In the genomic region with DNA sequence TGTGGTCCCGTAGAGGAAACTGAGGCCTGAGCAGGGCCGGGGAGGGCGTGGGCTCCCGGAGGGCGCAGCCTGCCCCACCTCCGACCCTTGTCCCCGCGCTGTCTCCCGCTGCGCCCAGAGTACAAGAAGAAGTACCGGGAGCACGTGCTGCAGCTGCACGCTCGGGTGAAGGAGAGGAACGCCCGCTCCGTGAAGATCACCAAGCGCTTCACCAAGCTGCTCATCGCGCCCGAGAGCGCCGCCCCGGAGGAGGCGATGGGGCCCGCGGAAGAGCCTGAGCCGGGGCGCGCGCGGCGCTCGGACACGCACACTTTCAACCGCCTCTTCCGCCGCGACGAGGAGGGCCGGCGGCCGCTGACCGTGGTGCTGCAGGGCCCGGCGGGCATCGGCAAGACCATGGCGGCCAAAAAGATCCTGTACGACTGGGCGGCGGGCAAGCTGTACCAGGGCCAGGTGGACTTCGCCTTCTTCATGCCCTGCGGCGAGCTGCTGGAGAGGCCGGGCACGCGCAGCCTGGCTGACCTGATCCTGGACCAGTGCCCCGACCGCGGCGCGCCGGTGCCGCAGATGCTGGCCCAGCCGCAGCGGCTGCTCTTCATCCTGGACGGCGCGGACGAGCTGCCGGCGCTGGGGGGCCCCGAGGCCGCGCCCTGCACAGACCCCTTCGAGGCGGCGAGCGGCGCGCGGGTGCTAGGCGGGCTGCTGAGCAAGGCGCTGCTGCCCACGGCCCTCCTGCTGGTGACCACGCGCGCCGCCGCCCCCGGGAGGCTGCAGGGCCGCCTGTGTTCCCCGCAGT, we compare ENCODE assay signal across 8 cellular contexts. TPM values are rescaled to one million over a fixed set of nuclear protein-coding genes. Genes with fewer than 3 reads are reported as not detected.
A peak's percentile ranks its signal among the peaks of the same experiment; 100 is the strongest.
DNase-seq lines count a peak whose midpoint lies in the region; ATAC-seq, FAIRE-seq and TF ChIP-seq lines count a peak whose summit lies in the region.

No MANE protein-coding gene starts in this region.

- H3K36me3 ChIP-seq in astrocyte (ENCODE audit: insufficient read depth, low read length) (no peaks in the 10 kb centered on the region), liver (ENCODE audit: control insufficient read depth in 4 of 4, insufficient read depth in 3 of 4, low read depth in 1 of 4, low read length in 3 of 4) (no peaks in the 10 kb centered on the region), upper lobe of right lung (no peaks in the 10 kb centered on the region)

- H3K4me1 ChIP-seq in astrocyte (ENCODE audit: insufficient read depth, low read length) = no peaks in the 10 kb centered on the region
- H3K4me1 ChIP-seq in liver (ENCODE audit: control insufficient read depth in 4 of 4, insufficient read depth in 4 of 4, low read length in 3 of 4) = peaks cover 12 to 43% (median 30%) of the 10 kb centered on the region in 4 donors
- peaks cover 30% of the 10 kb centered on the region for H3K4me1 ChIP-seq in upper lobe of right lung

- no peak for FAIRE-seq in astrocyte (lab: Jason Lieb, UNC)

- intact Hi-C loops in CD14-positive monocyte (cut with micrococcal nuclease) (no loop called here), upper lobe of right lung (cut with DNase I) (no loop called here)

- H3K27me3 ChIP-seq in astrocyte (ENCODE audit: insufficient read depth, low read length) (peaks cover 52% of the 10 kb centered on the region), liver (ENCODE audit: control insufficient read depth in 4 of 4, insufficient read depth in 4 of 4, low read length in 3 of 4) (no peaks in the 10 kb centered on the region), upper lobe of right lung (peaks cover 72% of the 10 kb centered on the region)

- no peak overlapping the region for H3K9ac ChIP-seq in astrocyte (ENCODE audit: low read length)
- peak overlapping the region in 1 of 2 donors; percentile 52 for H3K9ac ChIP-seq in liver (ENCODE audit: low read depth in 1 of 2, low read length in 2 of 2)

- no peaks in the 10 kb centered on the region for H4K20me1 ChIP-seq in astrocyte (ENCODE audit: insufficient read depth, low read length)

- DNase-seq in CD14-positive monocyte (ENCODE audit: low spot score) = peak; percentile 43
- DNase-seq in NCI-H2196 (lab: John Stamatoyannopoulos, UW; ENCODE audit: unreplicated experiment) = peak; percentile 64
- peak; percentile 16 for DNase-seq in astrocyte (ENCODE audit: low read depth)
- DNase-seq in upper lobe of right lung = peak; percentile 67
- no peak for DNase-seq in HuH-7.5 (ENCODE audit: low spot score)
- DNase-seq in NCI-H1048 (lab: John Stamatoyannopoulos, UW) = no peak

- peaks cover 30% of the 10 kb centered on the region for H3K4me1 Mint-ChIP-seq in CD14-positive monocyte
- no peaks in the 10 kb centered on the region for H3K4me1 Mint-ChIP-seq in astrocyte (ENCODE audit: low read depth, unreplicated experiment)

- H3K4me3 ChIP-seq in astrocyte (ENCODE audit: insufficient read depth, low read depth, low read length) (no peak overlapping the region), liver (ENCODE audit: low read depth in 1 of 3, low read length in 3 of 3) (peak overlapping the region; percentile 56 to 65 (median 61)), upper lobe of right lung (peak overlapping the region; percentile 35)

- TF ChIP-seq CTCF in CD14-positive monocyte (IDR thresholded peaks at IDR 0.05) (no peak), astrocyte (IDR thresholded peaks at IDR 0.05; ENCODE audit: insufficient read depth, low read depth, low read length) (no peak), liver (IDR thresholded peaks at IDR 0.05; ENCODE audit: low read depth, low read length, missing input control) (no peak), upper lobe of right lung (IDR thresholded peaks at IDR 0.05) (no peak)

- H3K4me2 ChIP-seq in astrocyte (ENCODE audit: low read length) = peak overlapping the region; percentile 30

- H3K36me3 Mint-ChIP-seq in CD14-positive monocyte (peaks cover 14 to 16% of the 10 kb centered on the region in 2 donors), astrocyte (ENCODE audit: low read depth, unreplicated experiment) (peaks cover 9% of the 10 kb centered on the region)

- H3K9me3 Mint-ChIP-seq in CD14-positive monocyte (peaks cover 0 to 27% (median 18%) of the 10 kb centered on the region in 7 donors), astrocyte (ENCODE audit: unreplicated experiment) (peaks cover 22% of the 10 kb centered on the region)

- H3K27ac ChIP-seq in astrocyte (ENCODE audit: low read depth, low read length) (no peak overlapping the region), liver (ENCODE audit: low read depth in 1 of 2, low read length in 2 of 2) (peak overlapping the region; percentile 68 to 72), upper lobe of right lung (no peak overlapping the region)

- 4% methylated on average over 93 of the region's 93 CpGs for WGBS in liver

- H3K27me3 Mint-ChIP-seq in CD14-positive monocyte (ENCODE audit: low read depth in 3 of 3) = peaks cover 52 to 75% (median 55%) of the 10 kb centered on the region in 3 donors
- H3K27me3 Mint-ChIP-seq in astrocyte (ENCODE audit: low read depth, unreplicated experiment) = peaks cover 41% of the 10 kb centered on the region

- ATAC-seq in upper lobe of right lung = peak; percentile 33
- ATAC-seq in GM21576 (IDR thresholded peaks at IDR 0.05; ENCODE audit: unreplicated experiment) = no peak

- no peaks in the 10 kb centered on the region for H3K9me3 ChIP-seq in astrocyte (ENCODE audit: insufficient read depth, low read depth, low read length)
- H3K9me3 ChIP-seq in liver (ENCODE audit: control insufficient read depth in 4 of 4, low read length in 3 of 4) = no peaks in the 10 kb centered on the region
- H3K9me3 ChIP-seq in upper lobe of right lung = no peaks in the 10 kb centered on the region

- H3K27ac Mint-ChIP-seq in CD14-positive monocyte (peak overlapping the region in 1 of 7 donors; percentile 54), astrocyte (ENCODE audit: unreplicated experiment) (no peak overlapping the region)

- no peak overlapping the region for H2AFZ ChIP-seq in astrocyte (ENCODE audit: low read depth, low read length)

- H3K4me3 Mint-ChIP-seq in CD14-positive monocyte (peak overlapping the region; percentile 72 to 91), astrocyte (ENCODE audit: unreplicated experiment) (no peak overlapping the region)

- no peaks in the 10 kb centered on the region for H3K79me2 ChIP-seq in astrocyte (ENCODE audit: insufficient read depth, low read length)

- TF ChIP-seq RAD21 in liver (IDR thresholded peaks at IDR 0.05) = no peak

TF ChIP-seq in liver, 16 proteins besides CTCF, POLR2A, EP300 and RAD21:
- TF ChIP-seq YY1 (IDR thresholded peaks at IDR 0.05) = peak; percentile 89
- TF ChIP-seq, protein P1, sequence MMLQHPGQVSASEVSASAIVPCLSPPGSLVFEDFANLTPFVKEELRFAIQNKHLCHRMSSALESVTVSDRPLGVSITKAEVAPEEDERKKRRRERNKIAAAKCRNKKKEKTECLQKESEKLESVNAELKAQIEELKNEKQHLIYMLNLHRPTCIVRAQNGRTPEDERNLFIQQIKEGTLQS (IDR thresholded peaks at IDR 0.05) = no peak
- peak; percentile 53 for TF ChIP-seq SP1 (IDR thresholded peaks at IDR 0.05)
- no peak for TF ChIP-seq NR2F2 (IDR thresholded peaks at IDR 0.05)
- TF ChIP-seq, protein P2, sequence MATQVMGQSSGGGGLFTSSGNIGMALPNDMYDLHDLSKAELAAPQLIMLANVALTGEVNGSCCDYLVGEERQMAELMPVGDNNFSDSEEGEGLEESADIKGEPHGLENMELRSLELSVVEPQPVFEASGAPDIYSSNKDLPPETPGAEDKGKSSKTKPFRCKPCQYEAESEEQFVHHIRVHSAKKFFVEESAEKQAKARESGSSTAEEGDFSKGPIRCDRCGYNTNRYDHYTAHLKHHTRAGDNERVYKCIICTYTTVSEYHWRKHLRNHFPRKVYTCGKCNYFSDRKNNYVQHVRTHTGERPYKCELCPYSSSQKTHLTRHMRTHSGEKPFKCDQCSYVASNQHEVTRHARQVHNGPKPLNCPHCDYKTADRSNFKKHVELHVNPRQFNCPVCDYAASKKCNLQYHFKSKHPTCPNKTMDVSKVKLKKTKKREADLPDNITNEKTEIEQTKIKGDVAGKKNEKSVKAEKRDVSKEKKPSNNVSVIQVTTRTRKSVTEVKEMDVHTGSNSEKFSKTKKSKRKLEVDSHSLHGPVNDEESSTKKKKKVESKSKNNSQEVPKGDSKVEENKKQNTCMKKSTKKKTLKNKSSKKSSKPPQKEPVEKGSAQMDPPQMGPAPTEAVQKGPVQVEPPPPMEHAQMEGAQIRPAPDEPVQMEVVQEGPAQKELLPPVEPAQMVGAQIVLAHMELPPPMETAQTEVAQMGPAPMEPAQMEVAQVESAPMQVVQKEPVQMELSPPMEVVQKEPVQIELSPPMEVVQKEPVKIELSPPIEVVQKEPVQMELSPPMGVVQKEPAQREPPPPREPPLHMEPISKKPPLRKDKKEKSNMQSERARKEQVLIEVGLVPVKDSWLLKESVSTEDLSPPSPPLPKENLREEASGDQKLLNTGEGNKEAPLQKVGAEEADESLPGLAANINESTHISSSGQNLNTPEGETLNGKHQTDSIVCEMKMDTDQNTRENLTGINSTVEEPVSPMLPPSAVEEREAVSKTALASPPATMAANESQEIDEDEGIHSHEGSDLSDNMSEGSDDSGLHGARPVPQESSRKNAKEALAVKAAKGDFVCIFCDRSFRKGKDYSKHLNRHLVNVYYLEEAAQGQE (IDR thresholded peaks at IDR 0.05) = peak; percentile 85
- TF ChIP-seq RXRA (IDR thresholded peaks at IDR 0.05) = peak in 1 of 2 donors; percentile 30
- TF ChIP-seq HNF4A (conservative IDR thresholded peaks at IDR 0.05) = peak; percentile 72 to 81
- no peak for TF ChIP-seq JUND (IDR thresholded peaks at IDR 0.05)

RNA-seq across cellular contexts. Expression of a gene that starts 2.0 kb away (rescaled TPM):
- polyA plus RNA-seq in CD14-positive monocyte (under 1 TPM; 0.10 to 0.24 TPM), liver (1 to 10 TPM in 1 of 2 donors, under 1 TPM in 1; 0.80 to 1.1 TPM)
- total RNA-seq in astrocyte (not detected in 2 replicates), liver (1 to 10 TPM in 1 of 2 donors, under 1 TPM in 1; 0.05 to 5.7 TPM), upper lobe of right lung (1.7 TPM)

RNA-seq across cellular contexts. Expression of a gene that starts 8.8 kb away (rescaled TPM):
- 1 to 10 TPM; 1.6 to 2.1 TPM for polyA plus RNA-seq in CD14-positive monocyte
- 22.9 and 25.1 TPM in 2 replicates for total RNA-seq in astrocyte
- total RNA-seq in liver = 10 to 100 TPM in 1 of 2 donors, 1 to 10 TPM in 1; 1.3 to 11.4 TPM
- 1 to 10 TPM; 5.4 to 9.6 TPM for polyA plus RNA-seq in liver
- 105 TPM for total RNA-seq in upper lobe of right lung

RNA-seq across cellular contexts. Expression of a gene that starts 19.2 kb away (rescaled TPM):
- polyA plus RNA-seq in CD14-positive monocyte (not detected), liver (not detected)
- total RNA-seq in astrocyte (not detected in 2 replicates), liver (not detected), upper lobe of right lung (not detected)

RNA-seq across cellular contexts. Expression of a gene that starts 27.5 kb away (rescaled TPM):
- polyA plus RNA-seq in CD14-positive monocyte (1,000 to 10,000 TPM in 1 of 2 donors, 100 to 1,000 TPM in 1; 625 to 1,147 TPM), liver (1,000 to 10,000 TPM in 1 of 2 donors, 100 to 1,000 TPM in 1; 759 to 1,441 TPM)
- total RNA-seq in astrocyte (474 and 575 TPM in 2 replicates), liver (10 to 100 TPM in 1 of 2 donors, 1 to 10 TPM in 1; 8.5 to 49.0 TPM), upper lobe of right lung (521 TPM)

RNA-seq across cellular contexts. Expression of a gene that starts 33.7 kb away (rescaled TPM):
- 10 to 100 TPM; 26.0 to 36.3 TPM for polyA plus RNA-seq in CD14-positive monocyte
- total RNA-seq in astrocyte = 526 and 631 TPM in 2 replicates
- total RNA-seq in liver = 10 to 100 TPM; 12.6 to 37.4 TPM
- polyA plus RNA-seq in liver = 100 to 1,000 TPM in 1 of 2 donors, 10 to 100 TPM in 1; 96.0 to 113 TPM
- total RNA-seq in upper lobe of right lung = 128 TPM

Comparison
In these comparisons a context has a peak if more than half of its experiments do, and no peak if none do; other contexts are left out.
1. DNase-seq: peak in CD14-positive monocyte (single experiment), NCI-H2196 (single experiment), astrocyte (single experiment) and upper lobe of right lung (single experiment); none in HuH-7.5 (single experiment) and NCI-H1048 (single experiment).
2. H3K27ac ChIP-seq: peak in liver (2 of 2); none in astrocyte (single experiment) and upper lobe of right lung (single experiment).